In genomic region chr2:9178110-9178904, GRCh38 we compare ENCODE assay signal across 8 cellular contexts. TPM values are rescaled to one million over a fixed set of nuclear protein-coding genes. Genes with fewer than 3 reads are reported as not detected.
DNase-seq lines count a peak whose midpoint lies in the region; ATAC-seq and TF ChIP-seq lines count a peak whose summit lies in the region.

No MANE protein-coding gene starts in this region.

- no peaks in the 10 kb centered on the region for H4K20me1 ChIP-seq in mammary epithelial cell (ENCODE audit: insufficient read depth, low read length)

- 35% methylated on average over 2 of the region's 2 CpGs for WGBS in mammary epithelial cell (ENCODE audit: low coverage, missing lambda C conversion rate)

- no peaks in the 10 kb centered on the region for H3K27me3 ChIP-seq in mammary epithelial cell (ENCODE audit: insufficient read depth, low read length)

- no peaks in the 10 kb centered on the region for H3K27me3 Mint-ChIP-seq in nephron (ENCODE audit: low read depth)
- H3K27me3 Mint-ChIP-seq in activated CD4-positive, alpha-beta memory T cell treated with anti-CD3 and anti-CD28 coated beads, Interleukin-2, amount 10 ng/mL, durations not matched to agents 7 days and 5 days: peaks cover 18% of the 10 kb centered on the region

- CTCF ChIA-PET in mammary epithelial cell (lab: Charles Lee; ENCODE audit: low non-redundant PET): no interaction called here
- CTCF ChIA-PET in activated CD4-positive, alpha-beta memory T cell treated with anti-CD3 and anti-CD28 coated beads, Interleukin-2, amount 10 ng/mL, durations not matched to agents 7 days and 5 days (lab: Charles Lee): no interaction called here

- H2AFZ ChIP-seq in mammary epithelial cell (ENCODE audit: low read depth, low read length): peak overlapping the region; percentile 33

- no peaks in the 10 kb centered on the region for H3K36me3 ChIP-seq in mammary epithelial cell (ENCODE audit: insufficient read depth, low read length)

- peak overlapping the region in 1 of 3 experiments; percentile 44 for H3K4me3 Mint-ChIP-seq in nephron
- H3K4me3 Mint-ChIP-seq in activated CD4-positive, alpha-beta memory T cell treated with anti-CD3 and anti-CD28 coated beads, Interleukin-2, amount 10 ng/mL, durations not matched to agents 7 days and 5 days: no peak overlapping the region

- DNase-seq in COR-L47 (lab: John Stamatoyannopoulos, UW): peak; percentile 12
- DNase-seq in mammary epithelial cell: peak; percentile 64
- no peak for DNase-seq in SHP77 treated with DMSO at 0.1 percent for 48 hours (lab: John Stamatoyannopoulos, UW)
- DNase-seq in activated CD4-positive, alpha-beta memory T cell treated with anti-CD3 and anti-CD28 coated beads, Interleukin-2, amount 10 ng/mL, durations not matched to agents 7 days and 5 days: no peak
- no peak for DNase-seq in pons (ENCODE audit: low spot score)
- DNase-seq in effector CD8-positive, alpha-beta T cell (lab: John Stamatoyannopoulos, UW): no peak

- in situ Hi-C loops in mammary epithelial cell (cut with MboI; ENCODE audit: low sequenced_read_pairs in 2 of 2): no loop called here

- H3K36me3 Mint-ChIP-seq in nephron (ENCODE audit: low read depth): no peaks in the 10 kb centered on the region
- H3K36me3 Mint-ChIP-seq in activated CD4-positive, alpha-beta memory T cell treated with anti-CD3 and anti-CD28 coated beads, Interleukin-2, amount 10 ng/mL, durations not matched to agents 7 days and 5 days (ENCODE audit: low read depth): no peaks in the 10 kb centered on the region

- H3K4me1 Mint-ChIP-seq in nephron: peaks cover 30% of the 10 kb centered on the region
- no peaks in the 10 kb centered on the region for H3K4me1 Mint-ChIP-seq in activated CD4-positive, alpha-beta memory T cell treated with anti-CD3 and anti-CD28 coated beads, Interleukin-2, amount 10 ng/mL, durations not matched to agents 7 days and 5 days

- POLR2A ChIA-PET in activated CD4-positive, alpha-beta memory T cell treated with anti-CD3 and anti-CD28 coated beads, Interleukin-2, amount 10 ng/mL, durations not matched to agents 7 days and 5 days (lab: Charles Lee): no interaction called here

- ATAC-seq in HG03432 (IDR thresholded peaks at IDR 0.05; ENCODE audit: unreplicated experiment): peak; percentile 62

- no peaks in the 10 kb centered on the region for H3K79me2 ChIP-seq in mammary epithelial cell (ENCODE audit: insufficient read depth, low read length)

- H3K27ac Mint-ChIP-seq in nephron: peak overlapping the region; percentile 95 to 99 (median 98)
- H3K27ac Mint-ChIP-seq in activated CD4-positive, alpha-beta memory T cell treated with anti-CD3 and anti-CD28 coated beads, Interleukin-2, amount 10 ng/mL, durations not matched to agents 7 days and 5 days: no peak overlapping the region

- peak overlapping the region; percentile 62 for H3K9ac ChIP-seq in mammary epithelial cell (ENCODE audit: insufficient read depth, low read length)

- peaks cover 4% of the 10 kb centered on the region for H3K9me3 Mint-ChIP-seq in nephron
- no peaks in the 10 kb centered on the region for H3K9me3 Mint-ChIP-seq in activated CD4-positive, alpha-beta memory T cell treated with anti-CD3 and anti-CD28 coated beads, Interleukin-2, amount 10 ng/mL, durations not matched to agents 7 days and 5 days

- peak overlapping the region; percentile 42 for H3K4me2 ChIP-seq in mammary epithelial cell (ENCODE audit: insufficient read depth, low read depth, low read length)

- H3K4me3 ChIP-seq in mammary epithelial cell (replicated peaks in 1 of 3; ENCODE audit: insufficient read depth in 1 of 3, low read depth in 2 of 3, low read length in 3 of 3): no peak overlapping the region

- dilution Hi-C loops in mammary epithelial cell (cut with HindIII; ENCODE audit: low sequenced_read_pairs): loop anchor here (5.0 kb wide), 1 partner anchor 54 kb away; no protein-coding TSS in a partner anchor

- peaks cover 37% of the 10 kb centered on the region for H3K4me1 ChIP-seq in mammary epithelial cell (ENCODE audit: insufficient read depth, low read length)

- intact Hi-C loops in mammary epithelial cell (cut with micrococcal nuclease): no loop called here

- peak overlapping the region; percentile 84 for H3K27ac ChIP-seq in mammary epithelial cell (ENCODE audit: insufficient read depth, low read depth, low read length)

- no peaks in the 10 kb centered on the region for H3K9me3 ChIP-seq in mammary epithelial cell (replicated peaks; ENCODE audit: insufficient read depth, low read length)

- TF ChIP-seq CTCF in mammary epithelial cell (conservative IDR thresholded peaks at IDR 0.05 in 1 of 2, IDR thresholded peaks at IDR 0.05 in 1 of 2; ENCODE audit: extremely low read depth in 1 of 2, insufficient read depth in 1 of 2, low read depth in 1 of 2, low read length in 2 of 2) (no peak), nephron (IDR thresholded peaks at IDR 0.05; ENCODE audit: unreplicated experiment in 3 of 3) (no peak)

- no TSS peak for BruUV-seq in mammary epithelial cell (replicated peaks; lab: Mats Ljungman, UMichigan)

RNA-seq across cellular contexts. Expression of gene ASAP2, which starts 28.3 kb away (rescaled TPM):
- total RNA-seq in mammary epithelial cell: 100 to 1,000 TPM in 1 of 2 donors, 10 to 100 TPM in 1; 40.8 to 137 TPM
- polyA plus RNA-seq in mammary epithelial cell: 56.4 TPM
- polyA minus RNA-seq in mammary epithelial cell: 60.0 TPM
- total RNA-seq in activated CD4-positive, alpha-beta memory T cell treated with anti-CD3 and anti-CD28 coated beads, Interleukin-2, amount 10 ng/mL, durations not matched to agents 7 days and 5 days: under 1 TPM; 0.25 to 0.71 TPM

Comparison
In these comparisons a context has a peak if more than half of its experiments do, and no peak if none do; other contexts are left out.
1. DNase-seq: peak in COR-L47 (single experiment) and mammary epithelial cell (single experiment); none in SHP77 treated with DMSO at 0.1 percent for 48 hours (single experiment), activated CD4-positive, alpha-beta memory T cell treated with anti-CD3 and anti-CD28 coated beads, Interleukin-2, amount 10 ng/mL, durations not matched to agents 7 days and 5 days (single experiment), pons (single experiment) and effector CD8-positive, alpha-beta T cell (single experiment).
2. RNA of gene ASAP2, which starts 28.3 kb away (total RNA-seq): 40.8 to 137 TPM in mammary epithelial cell; 0.25 to 0.71 TPM in activated CD4-positive, alpha-beta memory T cell treated with anti-CD3 and anti-CD28 coated beads, Interleukin-2, amount 10 ng/mL, durations not matched to agents 7 days and 5 days; every median in the first group is over 10 times any median in the second.